Comparison of ENCODE assay signal across 18 cellular contexts in genomic region chr5:97554992-97555981, GRCh38.
DNase-seq lines count a peak whose midpoint lies in the region; ATAC-seq and TF ChIP-seq lines count a peak whose summit lies in the region.
"Had no signal": no experiment of that assay in that cellular context is flagged by ENCODE, and none has a peak within 500 bp of the region (broad histone marks: within the 10 kb centered on the region; RNA-seq: fewer than 3 reads in every experiment).

No MANE protein-coding gene starts in this region.

- H3K4me1 Mint-ChIP-seq in natural killer cell = no peaks in the 10 kb centered on the region

- H3K27me3 Mint-ChIP-seq in natural killer cell (ENCODE audit: low read depth in 2 of 2) = no peaks in the 10 kb centered on the region
- H3K27me3 Mint-ChIP-seq: stimulated activated naive CD8-positive, alpha-beta T cell treated with anti-CD3 and anti-CD28 coated beads, Interleukin-15, Interleukin-2, amounts not matched to agents 100 ng/mL and 50 ng/mL, for 24 hours had no signal

- H3K9me3 Mint-ChIP-seq in natural killer cell = no peaks in the 10 kb centered on the region

- H3K36me3 Mint-ChIP-seq in natural killer cell = no peaks in the 10 kb centered on the region
- H3K36me3 Mint-ChIP-seq: WTC11 had no signal

- no peak overlapping the region for H3K27ac Mint-ChIP-seq in natural killer cell
- H3K27ac Mint-ChIP-seq: stimulated activated naive CD8-positive, alpha-beta T cell treated with anti-CD3 and anti-CD28 coated beads, Interleukin-15, Interleukin-2, amounts not matched to agents 100 ng/mL and 50 ng/mL, for 24 hours; WTC11 had no signal

- no peak overlapping the region for H3K4me3 Mint-ChIP-seq in natural killer cell
- H3K4me3 Mint-ChIP-seq: stimulated activated naive CD8-positive, alpha-beta T cell treated with anti-CD3 and anti-CD28 coated beads, Interleukin-15, Interleukin-2, amounts not matched to agents 100 ng/mL and 50 ng/mL, for 24 hours; WTC11 had no signal

- peak; percentile 70 for ATAC-seq in SK-N-SH treated with all-trans-retinoic acid at 6 μM for 48 hours
- ATAC-seq in GM21447 (IDR thresholded peaks at IDR 0.05; ENCODE audit: unreplicated experiment) = no peak
- no peak for ATAC-seq in HG03342 (IDR thresholded peaks at IDR 0.05; ENCODE audit: unreplicated experiment)
- ATAC-seq in natural killer cell = no peak
- ATAC-seq in GM19324 (IDR thresholded peaks at IDR 0.05; ENCODE audit: low FRiP score, unreplicated experiment) = no peak
- ATAC-seq: WTC11 had no signal

- no peak for TF ChIP-seq CTCF in natural killer cell (IDR thresholded peaks at IDR 0.05)

- intact Hi-C loops in natural killer cell (cut with micrococcal nuclease) = no loop called here

- peak; percentile 57 for DNase-seq in ELR (ENCODE audit: low read depth)
- peak; percentile 36 for DNase-seq in fibroblast of gingiva (ENCODE audit: low read depth)
- DNase-seq in occipital lobe (lab: John Stamatoyannopoulos, UW) = peak; percentile 54
- DNase-seq in natural killer cell = no peak
- DNase-seq: activated effector memory CD4-positive, alpha-beta T cell treated with anti-CD3 and anti-CD28 coated beads, Interleukin-2, amount 50 U/mL, for 16 hours; effector CD8-positive, alpha-beta T cell; islet precursor cell; midbrain; NCI-H187; NCI-H526; ovary; spleen had no signal

TF ChIP-seq in SK-N-SH treated with all-trans-retinoic acid at 6 μM for 48 hours, 23 proteins besides CTCF, POLR2A, EP300 and RAD21:
- TF ChIP-seq ISL1 (CRISPR knock-in tag; IDR thresholded peaks at IDR 0.05) (no peak), OSR1 (CRISPR knock-in tag; IDR thresholded peaks at IDR 0.05) (no peak), TOX (CRISPR knock-in tag; IDR thresholded peaks at IDR 0.05; ENCODE audit: borderline replicate concordance) (no peak), ESRRG (CRISPR knock-in tag; IDR thresholded peaks at IDR 0.05) (no peak), BACH2 (CRISPR knock-in tag; IDR thresholded peaks at IDR 0.05; ENCODE audit: borderline replicate concordance) (no peak), ZFP30 (CRISPR knock-in tag; IDR thresholded peaks at IDR 0.05) (no peak), ZNF8 (CRISPR knock-in tag; IDR thresholded peaks at IDR 0.05) (no peak), ARNTL (CRISPR knock-in tag; IDR thresholded peaks at IDR 0.05; ENCODE audit: borderline replicate concordance, low read depth) (no peak), PATZ1 (CRISPR knock-in tag; IDR thresholded peaks at IDR 0.05; ENCODE audit: borderline replicate concordance) (no peak), POU6F1 (CRISPR knock-in tag; IDR thresholded peaks at IDR 0.05; ENCODE audit: borderline replicate concordance, low read depth) (no peak), SNAI2 (CRISPR knock-in tag; IDR thresholded peaks at IDR 0.05) (no peak), ZNF565 (CRISPR knock-in tag; conservative IDR thresholded peaks at IDR 0.05; ENCODE audit: low read depth) (no peak), TSHZ2 (CRISPR knock-in tag; IDR thresholded peaks at IDR 0.05) (no peak), CSRNP3 (CRISPR knock-in tag; IDR thresholded peaks at IDR 0.05) (no peak), ZC3H10 (CRISPR knock-in tag; IDR thresholded peaks at IDR 0.05) (no peak), GLIS3 (CRISPR knock-in tag; IDR thresholded peaks at IDR 0.05) (no peak)
TF ChIP-seq in SK-N-SH treated with all-trans-retinoic acid at 6 μM for 48 hours: peak in this region for 0.
